Comparison of ENCODE assay signal across 11 cellular contexts in genomic region chr22:24323233-24323632, GRCh38.
"Had no signal": no experiment of that assay in that cellular context is flagged by ENCODE, and none has a peak within 500 bp of the region (broad histone marks: within the 10 kb centered on the region; RNA-seq: fewer than 3 reads in every experiment).

No MANE protein-coding gene starts in this region.

- H3K27me3 ChIP-seq: hepatocyte had no signal

- H2AFZ ChIP-seq: hepatocyte had no signal

- DNase-seq: activated CD4-positive, alpha-beta T cell treated with anti-CD3 and anti-CD28 coated beads, Interleukin-2, amount 50 U/mL, for 4 hours; activated effector memory CD4-positive, alpha-beta T cell treated with anti-CD3 and anti-CD28 coated beads, Interleukin-2, amount 50 U/mL, for 16 hours; activated T-cell treated with anti-CD3 and anti-CD28 coated beads, Interleukin-2, amount 50 U/mL, for 72 hours; amygdala; caudate nucleus; effector memory CD8-positive, alpha-beta T cell; midbrain; posterior cingulate gyrus; stimulated activated naive CD8-positive, alpha-beta T cell treated with anti-CD3 and anti-CD28 coated beads, Interleukin-15, amount 100 ng/mL, for 72 hours; SW 1271 had no signal

- H3K4me3 ChIP-seq: hepatocyte had no signal

- ATAC-seq: activated T-cell treated with anti-CD3 and anti-CD28 coated beads, Interleukin-2, amount 50 U/mL, for 72 hours; effector memory CD8-positive, alpha-beta T cell; stimulated activated naive CD8-positive, alpha-beta T cell treated with anti-CD3 and anti-CD28 coated beads, Interleukin-15, amount 100 ng/mL, for 72 hours had no signal

- H3K27ac ChIP-seq: hepatocyte had no signal
